Comparison of ENCODE assay signal across 2 cellular contexts in genomic region chr14:91149462-91149861, GRCh38.
TF ChIP-seq lines count a peak whose summit lies in the region.

No MANE protein-coding gene starts in this region.

TF ChIP-seq in IMR-90, 13 proteins besides CTCF, POLR2A, EP300 and RAD21:
- peak; percentile 89 for TF ChIP-seq MXI1 (IDR thresholded peaks at IDR 0.05; ENCODE audit: borderline replicate concordance, low read depth, low read length)
- no peak for TF ChIP-seq ELK1 (IDR thresholded peaks at IDR 0.05; ENCODE audit: borderline replicate concordance, low read depth, low read length)
- peak; percentile 36; the same call in 1 of the 2 replicates for TF ChIP-seq MAZ (IDR thresholded peaks at IDR 0.05; ENCODE audit: borderline replicate concordance, low read depth, low read length)
- TF ChIP-seq BHLHE40 (IDR thresholded peaks at IDR 0.05; ENCODE audit: low read depth, low read length): peak; percentile 90
- peak; percentile 100 for TF ChIP-seq NFE2L2 (IDR thresholded peaks at IDR 0.05; ENCODE audit: low read depth, low read length)
- TF ChIP-seq FOS (IDR thresholded peaks at IDR 0.05; ENCODE audit: low read depth, low read length): peak; percentile 93
- peak; percentile 99 for TF ChIP-seq RCOR1 (IDR thresholded peaks at IDR 0.05; ENCODE audit: insufficient replicate concordance, low read length)
- no peak for TF ChIP-seq SMC3 (IDR thresholded peaks at IDR 0.05; ENCODE audit: low read depth, low read length)
- peak; percentile 100 for TF ChIP-seq MAFK (IDR thresholded peaks at IDR 0.05; ENCODE audit: low read depth, low read length)
- TF ChIP-seq CHD1 (IDR thresholded peaks at IDR 0.05; ENCODE audit: low read depth, low read length): 0 out of 2 replicates have a peak, but pooled peaks have one; percentile 57
- peak; percentile 86 for TF ChIP-seq CEBPB (IDR thresholded peaks at IDR 0.05; ENCODE audit: low read depth, low read length)
- peak; percentile 66 for TF ChIP-seq USF2 (IDR thresholded peaks at IDR 0.05; ENCODE audit: low read depth, low read length)
- TF ChIP-seq RFX5 (IDR thresholded peaks at IDR 0.05; ENCODE audit: low read depth, low read length): no peak
TF ChIP-seq in IMR-90: peak in this region for 10.

TF ChIP-seq in K562, 482 proteins besides CTCF, POLR2A, EP300 and RAD21 (continues in another document):
- no peak for TF ChIP-seq CREBBP (IDR thresholded peaks at IDR 0.05; ENCODE audit: low read depth, low read length)
- TF ChIP-seq MXD1 (CRISPR knock-in tag; IDR thresholded peaks at IDR 0.05; ENCODE audit: borderline replicate concordance, poor library complexity, severe bottlenecking): no peak
- peak; percentile 61 for TF ChIP-seq ATF3 (IDR thresholded peaks at IDR 0.05)
- no peak for TF ChIP-seq ATF3 (CRISPR knock-in tag; conservative IDR thresholded peaks at IDR 0.05)
- peak; percentile 32; the same call in 1 of the 2 replicates for TF ChIP-seq L3MBTL2 (IDR thresholded peaks at IDR 0.05)
- TF ChIP-seq TRIM25 (IDR thresholded peaks at IDR 0.05; ENCODE audit: borderline replicate concordance): no peak
- no peak for TF ChIP-seq ZNF707 (CRISPR knock-in tag; conservative IDR thresholded peaks at IDR 0.05)
- TF ChIP-seq BCLAF1 (IDR thresholded peaks at IDR 0.05; ENCODE audit: borderline replicate concordance in 1 of 2, control insufficient read depth in 1 of 2, low read depth in 2 of 2, low read length in 1 of 2): no peak
- TF ChIP-seq RAD51 (IDR thresholded peaks at IDR 0.05; ENCODE audit: borderline replicate concordance, low read depth): no peak
- TF ChIP-seq TEAD2 (tag; IDR thresholded peaks at IDR 0.05): no peak
- TF ChIP-seq CTBP1 (IDR thresholded peaks at IDR 0.05; ENCODE audit: borderline replicate concordance): peak; percentile 67
- TF ChIP-seq HEY1 (CRISPR knock-in tag; IDR thresholded peaks at IDR 0.05; ENCODE audit: borderline replicate concordance): no peak
- TF ChIP-seq HNRNPK (IDR thresholded peaks at IDR 0.05; ENCODE audit: low read depth, low read length, poor library complexity, severe bottlenecking): no peak
- TF ChIP-seq HSF4 (CRISPR knock-in tag; IDR thresholded peaks at IDR 0.05; ENCODE audit: borderline replicate concordance): no peak
- no peak for TF ChIP-seq ZNF124 (CRISPR knock-in tag; IDR thresholded peaks at IDR 0.05)
- TF ChIP-seq TFE3 (CRISPR knock-in tag; IDR thresholded peaks at IDR 0.05): no peak
- TF ChIP-seq BACH1 (tag; IDR thresholded peaks at IDR 0.05): peak; percentile 90
- no peak for TF ChIP-seq ZNF398 (CRISPR knock-in tag; IDR thresholded peaks at IDR 0.05)
- no peak for TF ChIP-seq EHMT2 (IDR thresholded peaks at IDR 0.05)
- TF ChIP-seq U2AF2 (optimal IDR thresholded peaks at IDR 0.05; ENCODE audit: low read depth, low read length): no peak
- TF ChIP-seq IRF1 (CRISPR knock-in tag; IDR thresholded peaks at IDR 0.05; ENCODE audit: borderline replicate concordance): no peak
- no peak for TF ChIP-seq CBFA2T2 (conservative IDR thresholded peaks at IDR 0.05)
- no peak for TF ChIP-seq RBM25 (IDR thresholded peaks at IDR 0.05; ENCODE audit: low read depth, low read length, severe bottlenecking)
- no peak for TF ChIP-seq ZNF696 (CRISPR knock-in tag; conservative IDR thresholded peaks at IDR 0.05)
- TF ChIP-seq TCF7 (IDR thresholded peaks at IDR 0.05; ENCODE audit: borderline replicate concordance): no peak
- TF ChIP-seq NR1H2 (CRISPR knock-in tag; IDR thresholded peaks at IDR 0.05): no peak
- no peak for TF ChIP-seq BCOR (IDR thresholded peaks at IDR 0.05)
- TF ChIP-seq TCF7L2 (IDR thresholded peaks at IDR 0.05; ENCODE audit: low read depth, low read length): no peak
- no peak for TF ChIP-seq SIX5 (IDR thresholded peaks at IDR 0.05; ENCODE audit: borderline replicate concordance in 1 of 2, insufficient read depth in 1 of 2, low read depth in 1 of 2, low read length in 2 of 2)
- TF ChIP-seq ATF2 (CRISPR knock-in tag; IDR thresholded peaks at IDR 0.05): no peak
- TF ChIP-seq ARID3A (IDR thresholded peaks at IDR 0.05; ENCODE audit: borderline replicate concordance, low read depth, low read length): no peak
- TF ChIP-seq PBX2 (CRISPR knock-in tag; IDR thresholded peaks at IDR 0.05; ENCODE audit: low read depth): no peak
- TF ChIP-seq PBX2 (tag; conservative IDR thresholded peaks at IDR 0.05; ENCODE audit: low read depth): no peak
- TF ChIP-seq CBX2 (IDR thresholded peaks at IDR 0.05; ENCODE audit: insufficient read depth, low read length, poor library complexity, severe bottlenecking): no peak
- no peak for TF ChIP-seq THRA (IDR thresholded peaks at IDR 0.05)
- TF ChIP-seq ZNF175 (CRISPR knock-in tag; IDR thresholded peaks at IDR 0.05; ENCODE audit: low read depth): no peak
- no peak for TF ChIP-seq BRF1 (IDR thresholded peaks at IDR 0.05; ENCODE audit: borderline replicate concordance, extremely low read depth, insufficient read length)
- TF ChIP-seq DDX20 (tag; IDR thresholded peaks at IDR 0.05; ENCODE audit: low read depth): no peak
